ENCODE assay signal across 20 cellular contexts in the genomic region with DNA sequence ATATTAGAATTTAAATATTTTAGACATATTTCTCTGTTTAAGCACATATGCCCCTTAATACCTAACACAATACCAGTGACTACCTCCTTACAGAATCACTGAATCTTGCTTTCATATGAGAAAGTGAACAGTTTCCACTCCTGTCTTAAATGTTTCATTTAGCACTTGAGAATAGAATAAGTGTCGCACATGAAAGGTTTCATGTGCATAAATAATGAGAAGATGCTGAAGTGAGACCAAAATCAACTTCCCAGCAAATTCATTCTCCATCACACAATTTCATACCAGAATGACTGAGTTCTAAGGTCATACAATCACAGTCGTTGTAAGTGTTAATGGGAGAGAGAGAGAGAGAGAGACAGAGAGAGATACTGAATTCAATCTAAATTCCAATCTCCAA.
"Had no signal": no experiment of that assay in that cellular context is flagged by ENCODE, and none has a peak within 500 bp of the region (broad histone marks: within the 10 kb centered on the region; RNA-seq: fewer than 3 reads in every experiment).

No MANE protein-coding gene starts in this region.

- H3K4me3 Mint-ChIP-seq: activated B cell treated with CpG ODN at 0.5 μM for 24 hours; activated CD4-positive, alpha-beta memory T cell treated with anti-CD3 and anti-CD28 coated beads for 36 hours; activated naive CD8-positive, alpha-beta T cell treated with anti-CD3 and anti-CD28 coated beads for 36 hours; activated T-helper 17 cell treated with anti-CD3 and anti-CD28 coated beads, Interleukin-2, amount 50 U/mL, for 72 hours; nephron progenitor cell; stimulated activated naive CD8-positive, alpha-beta T cell treated with anti-CD3 and anti-CD28 coated beads, Interleukin-15, amount 100 ng/mL, for 72 hours had no signal

- H3K27me3 ChIP-seq: brain microvascular endothelial cell, foreskin keratinocyte, hepatocyte had no signal

- H3K9me3 Mint-ChIP-seq: activated B cell treated with CpG ODN at 0.5 μM for 24 hours; activated CD4-positive, alpha-beta memory T cell treated with anti-CD3 and anti-CD28 coated beads for 36 hours; activated naive CD8-positive, alpha-beta T cell treated with anti-CD3 and anti-CD28 coated beads for 36 hours; activated T-helper 17 cell treated with anti-CD3 and anti-CD28 coated beads, Interleukin-2, amount 50 U/mL, for 72 hours; nephron progenitor cell; stimulated activated naive CD8-positive, alpha-beta T cell treated with anti-CD3 and anti-CD28 coated beads, Interleukin-15, amount 100 ng/mL, for 72 hours had no signal

- H3K4me1 ChIP-seq: foreskin keratinocyte had no signal

- H3K79me2 ChIP-seq: hepatocyte had no signal

- H2AFZ ChIP-seq: hepatocyte had no signal

- DNase-seq: activated B cell treated with CpG ODN at 0.5 μM for 24 hours; activated CD4-positive, alpha-beta memory T cell treated with anti-CD3 and anti-CD28 coated beads for 36 hours; activated CD4-positive, alpha-beta T cell treated with anti-CD3 and anti-CD28 coated beads for 4 hours; activated naive CD4-positive, alpha-beta T cell; activated naive CD8-positive, alpha-beta T cell treated with anti-CD3 and anti-CD28 coated beads for 36 hours; activated T-cell treated with anti-CD3 and anti-CD28 coated beads, Interleukin-2, amount 50 U/mL, for 1 hour; amygdala; brain microvascular endothelial cell; cortex of kidney; midbrain; nephron progenitor cell; stimulated activated naive CD8-positive, alpha-beta T cell treated with anti-CD3 and anti-CD28 coated beads, Interleukin-15, amount 100 ng/mL, for 72 hours; T-helper 1 cell; T-helper 9 cell had no signal

- H3K27me3 Mint-ChIP-seq: activated B cell treated with CpG ODN at 0.5 μM for 24 hours; activated CD4-positive, alpha-beta memory T cell treated with anti-CD3 and anti-CD28 coated beads for 36 hours; activated naive CD8-positive, alpha-beta T cell treated with anti-CD3 and anti-CD28 coated beads for 36 hours; activated T-helper 17 cell treated with anti-CD3 and anti-CD28 coated beads, Interleukin-2, amount 50 U/mL, for 72 hours; stimulated activated naive CD8-positive, alpha-beta T cell treated with anti-CD3 and anti-CD28 coated beads, Interleukin-15, amount 100 ng/mL, for 72 hours had no signal

- H3K4me1 Mint-ChIP-seq: activated naive CD8-positive, alpha-beta T cell treated with anti-CD3 and anti-CD28 coated beads for 36 hours; activated T-helper 17 cell treated with anti-CD3 and anti-CD28 coated beads, Interleukin-2, amount 50 U/mL, for 72 hours; nephron progenitor cell; stimulated activated naive CD8-positive, alpha-beta T cell treated with anti-CD3 and anti-CD28 coated beads, Interleukin-15, amount 100 ng/mL, for 72 hours had no signal

- FAIRE-seq: endometrium, keratinocyte had no signal

- H3K27ac Mint-ChIP-seq: activated B cell treated with CpG ODN at 0.5 μM for 24 hours; activated CD4-positive, alpha-beta memory T cell treated with anti-CD3 and anti-CD28 coated beads for 36 hours; activated naive CD8-positive, alpha-beta T cell treated with anti-CD3 and anti-CD28 coated beads for 36 hours; activated T-helper 17 cell treated with anti-CD3 and anti-CD28 coated beads, Interleukin-2, amount 50 U/mL, for 72 hours had no signal

- H3K27ac ChIP-seq: foreskin keratinocyte, hepatocyte had no signal

- H3K4me2 ChIP-seq: hepatocyte had no signal

- H3K4me3 ChIP-seq: hepatocyte, lung had no signal
